In genomic region chr3:10245313-10245712, GRCh38 we compare ENCODE assay signal across 29 cellular contexts. TPM values are rescaled to one million over a fixed set of nuclear protein-coding genes. Genes with fewer than 3 reads are reported as not detected.
"Had no signal": no experiment of that assay in that cellular context is flagged by ENCODE, and none has a peak within 500 bp of the region (broad histone marks: within the 10 kb centered on the region; RNA-seq: fewer than 3 reads in every experiment).

No MANE protein-coding gene starts in this region.

- ATAC-seq: activated CD8-positive, alpha-beta T cell treated with anti-CD3 and anti-CD28 coated beads for 36 hours; activated naive CD8-positive, alpha-beta T cell treated with anti-CD3 and anti-CD28 coated beads, Interleukin-2, amount 50 U/mL, for 24 hours; PC-3; SK-N-SH treated with all-trans-retinoic acid at 6 μM for 48 hours had no signal

- H3K4me3 ChIP-seq: MG63, Peyer's patch had no signal

- H3K27ac ChIP-seq: Peyer's patch had no signal

- DNase-seq: activated CD4-positive, alpha-beta T cell treated with anti-CD3 and anti-CD28 coated beads, Interleukin-2, amount 10 ng/mL, durations not matched to agents 24 days and 14 days; activated CD4-positive, alpha-beta T cell treated with anti-CD3 and anti-CD28 coated beads, Interleukin-2, amount 50 U/mL, for 4 hours; activated CD8-positive, alpha-beta T cell treated with anti-CD3 and anti-CD28 coated beads for 36 hours; activated effector memory CD4-positive, alpha-beta T cell treated with Interleukin-2 at 50 U/mL for 16 hours; activated naive CD4-positive, alpha-beta T cell treated with anti-CD3 and anti-CD28 coated beads, Interleukin-2, amount 10 ng/mL, durations not matched to agents 7 days and 5 days; activated naive CD8-positive, alpha-beta T cell treated with anti-CD3 and anti-CD28 coated beads, Interleukin-2, amount 50 U/mL, for 24 hours; activated T-cell treated with anti-CD3 and anti-CD28 coated beads, Interleukin-2, amount 50 U/mL, for 1 hour; anterior cingulate cortex; caudate nucleus; cerebellar nuclear complex; Kasumi-1; MG63; NCI-H1048; NCI-H1105 treated with DMSO at 0.1 percent for 48 hours; NCI-H1436; NCI-H1694; NCI-H2029; NCI-H345; NCI-H524 treated with DMSO at 0.1 percent for 48 hours; PC-3; Peyer's patch; RPMI8226; SIG-M5; T1000 had no signal

- H3K9me3 ChIP-seq: MG63 had no signal

- FAIRE-seq: bronchial epithelial cell had no signal

- H3K27me3 ChIP-seq: MG63, Peyer's patch had no signal

- H3K36me3 ChIP-seq: Peyer's patch had no signal

RNA-seq across cellular contexts. Expression of gene GHRL, which starts 47.4 kb away (rescaled TPM):
- total RNA-seq: activated CD8-positive, alpha-beta memory T cell treated with anti-CD3 and anti-CD28 coated beads for 36 hours; bronchial epithelial cell; NCI-H460; PC-3; SK-MEL-5 had no signal
